8 cellular contexts compared by ENCODE assay signal in the genomic region with DNA sequence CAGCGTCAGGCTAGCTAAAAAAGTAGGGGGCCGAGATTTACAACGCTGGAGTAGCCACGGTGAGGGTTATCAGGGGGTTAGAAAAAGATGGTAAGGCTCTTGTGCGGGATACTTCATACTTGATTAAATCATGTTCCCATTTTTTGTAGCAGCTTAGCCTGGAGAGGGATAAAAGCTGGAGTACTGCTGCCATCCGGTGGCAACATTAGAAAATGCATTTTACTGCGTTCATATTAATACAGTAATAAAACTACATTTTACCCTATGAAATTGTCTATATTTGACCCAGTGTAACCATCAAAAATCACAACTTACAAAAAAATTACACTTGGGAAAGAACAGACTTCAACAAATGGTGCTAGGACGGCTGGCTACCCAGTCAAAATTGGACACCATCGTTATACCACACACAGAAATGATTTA. TPM values are rescaled to one million over a fixed set of nuclear protein-coding genes. Genes with fewer than 3 reads are reported as not detected.
DNase-seq lines count a peak whose midpoint lies in the region; ATAC-seq and TF ChIP-seq lines count a peak whose summit lies in the region.

No MANE protein-coding gene starts in this region.

- peaks cover 48 to 64% of the 10 kb centered on the region in 2 donors for H3K4me1 ChIP-seq in gastrocnemius medialis

- H3K9me3 Mint-ChIP-seq in activated T-helper 17 cell treated with anti-CD3 and anti-CD28 coated beads, Interleukin-2, amount 50 U/mL, for 72 hours = peaks cover 5% of the 10 kb centered on the region

- ATAC-seq in activated T-helper 17 cell treated with anti-CD3 and anti-CD28 coated beads, Interleukin-2, amount 50 U/mL, for 72 hours (replicated peaks) = peak; percentile 37
- peak; percentile 79 for ATAC-seq in Right ventricle myocardium superior (ENCODE audit: poor library complexity)
- peak in 1 of 2 donors; percentile 21 for ATAC-seq in gastrocnemius medialis
- no peak for ATAC-seq in GM21390 (IDR thresholded peaks at IDR 0.05; ENCODE audit: unreplicated experiment)

- peak overlapping the region in 3 of 4 donors; percentile 36 to 93 (median 37) for H3K27ac ChIP-seq in gastrocnemius medialis

- peaks cover 64% of the 10 kb centered on the region for H3K36me3 Mint-ChIP-seq in activated T-helper 17 cell treated with anti-CD3 and anti-CD28 coated beads, Interleukin-2, amount 50 U/mL, for 72 hours (ENCODE audit: low read depth)

- no peaks in the 10 kb centered on the region for H3K27me3 ChIP-seq in gastrocnemius medialis

- TF ChIP-seq CTCF in AG09319 (IDR thresholded peaks at IDR 0.05; ENCODE audit: low read depth, low read length) (peak; percentile 48), GM12875 (IDR thresholded peaks at IDR 0.05; ENCODE audit: borderline replicate concordance, insufficient read depth, low read depth, low read length) (peak; percentile 38; the same call in 1 of the 2 replicates), gastrocnemius medialis (IDR thresholded peaks at IDR 0.05 in 4 of 5, conservative IDR thresholded peaks at IDR 0.05 in 1 of 5) (peak; percentile 62 to 73 (median 71))

- DNase-seq in AG09319 (ENCODE audit: extremely low read depth, low read depth) (no peak), NCI-H345 treated with DMSO at 0.1 percent for 48 hours (lab: John Stamatoyannopoulos, UW; ENCODE audit: unreplicated experiment) (peak; percentile 28), Right ventricle myocardium superior (no peak), gastrocnemius medialis (no peak), HK-2 (ENCODE audit: unreplicated experiment) (no peak)

- H3K4me3 ChIP-seq in GM12875 (ENCODE audit: low read depth, low read length) = no peak overlapping the region
- H3K4me3 ChIP-seq in gastrocnemius medialis = no peak overlapping the region

- no peak overlapping the region for H3K4me3 Mint-ChIP-seq in activated T-helper 17 cell treated with anti-CD3 and anti-CD28 coated beads, Interleukin-2, amount 50 U/mL, for 72 hours

- TF ChIP-seq POLR2A in gastrocnemius medialis (IDR thresholded peaks at IDR 0.05) = no peak

- H3K36me3 ChIP-seq in gastrocnemius medialis = peaks cover 0 to 45% of the 10 kb centered on the region in 2 donors

- in situ Hi-C loops in gastrocnemius medialis (cut with MboI; ENCODE audit: low sequenced_read_pairs in 4 of 4) = loop anchor here (5.0 to 10.0 kb wide), 4 partner anchors 79 to 272 kb away; a partner anchor contains a TSS

- no peaks in the 10 kb centered on the region for H3K9me3 ChIP-seq in gastrocnemius medialis

- H3K4me1 Mint-ChIP-seq in activated T-helper 17 cell treated with anti-CD3 and anti-CD28 coated beads, Interleukin-2, amount 50 U/mL, for 72 hours = peaks cover 5% of the 10 kb centered on the region

- intact Hi-C loops in Right ventricle myocardium superior (cut with DNase I) (loop anchor here (10.0 kb wide), 1 partner anchor 119 kb away; no protein-coding TSS in a partner anchor), gastrocnemius medialis (cut with DNase I; ENCODE audit: low total_unique reads) (loop anchor here (1.0 to 5.0 kb wide), 2 partner anchors 82 to 252 kb away; no protein-coding TSS in a partner anchor)

- H3K27ac Mint-ChIP-seq in activated T-helper 17 cell treated with anti-CD3 and anti-CD28 coated beads, Interleukin-2, amount 50 U/mL, for 72 hours = no peak overlapping the region

- H3K27me3 Mint-ChIP-seq in activated T-helper 17 cell treated with anti-CD3 and anti-CD28 coated beads, Interleukin-2, amount 50 U/mL, for 72 hours = no peaks in the 10 kb centered on the region

RNA-seq across cellular contexts. Expression of a gene that starts 17.3 kb away (rescaled TPM):
- 10 to 100 TPM; 33.8 to 50.8 TPM for total RNA-seq in activated T-helper 17 cell treated with anti-CD3 and anti-CD28 coated beads, Interleukin-2, amount 50 U/mL, for 72 hours
- total RNA-seq in Right ventricle myocardium superior = 40.7 TPM
- total RNA-seq in gastrocnemius medialis = 10 to 100 TPM; 53.3 to 93.8 (median 69.2) TPM

RNA-seq across cellular contexts. Expression of a gene that starts 17.4 kb away (rescaled TPM):
- total RNA-seq in activated T-helper 17 cell treated with anti-CD3 and anti-CD28 coated beads, Interleukin-2, amount 50 U/mL, for 72 hours = 10 to 100 TPM in 1 of 2 donors, 1 to 10 TPM in 1; 6.5 to 12.5 TPM
- total RNA-seq in Right ventricle myocardium superior (22.2 TPM), gastrocnemius medialis (10 to 100 TPM; 13.6 to 32.2 (median 23.2) TPM)
